In genomic region chr5:160442824-160443431, GRCh38 we compare ENCODE assay signal across 20 cellular contexts. TPM values are rescaled to one million over a fixed set of nuclear protein-coding genes. Genes with fewer than 3 reads are reported as not detected.
DNase-seq lines count a peak whose midpoint lies in the region; ATAC-seq, FAIRE-seq and TF ChIP-seq lines count a peak whose summit lies in the region.
"Had no signal": no experiment of that assay in that cellular context is flagged by ENCODE, and none has a peak within 500 bp of the region (broad histone marks: within the 10 kb centered on the region; RNA-seq: fewer than 3 reads in every experiment).

No MANE protein-coding gene starts in this region.

- peak; percentile 22 for ATAC-seq in GM18498 (IDR thresholded peaks at IDR 0.05; ENCODE audit: unreplicated experiment)
- peak; percentile 23 for ATAC-seq in HG02884 (IDR thresholded peaks at IDR 0.05; ENCODE audit: unreplicated experiment)
- no peak for ATAC-seq in heart right ventricle
- no peak for ATAC-seq in stimulated activated effector memory CD8-positive, alpha-beta T cell treated with anti-CD3 and anti-CD28 coated beads, Interleukin-12 subunit alpha, Interleukin-12 subunit beta, amount 100 ng/mL, for 72 hours
- ATAC-seq in GM21526 (IDR thresholded peaks at IDR 0.05; ENCODE audit: low FRiP score, unreplicated experiment), result no peak
- ATAC-seq: activated T-cell treated with anti-CD3 and anti-CD28 coated beads, Interleukin-2, amount 50 U/mL, for 72 hours; HepG2 had no signal

- H3K4me1 Mint-ChIP-seq in stimulated activated effector memory CD8-positive, alpha-beta T cell treated with anti-CD3 and anti-CD28 coated beads, Interleukin-12 subunit alpha, Interleukin-12 subunit beta, amount 100 ng/mL, for 72 hours, result peaks cover 37% of the 10 kb centered on the region

- H3K27ac Mint-ChIP-seq in stimulated activated effector memory CD8-positive, alpha-beta T cell treated with anti-CD3 and anti-CD28 coated beads, Interleukin-12 subunit alpha, Interleukin-12 subunit beta, amount 100 ng/mL, for 72 hours, result no peak overlapping the region
- H3K27ac Mint-ChIP-seq: activated T-cell treated with anti-CD3 and anti-CD28 coated beads, Interleukin-2, amount 50 U/mL, for 72 hours; B cell had no signal

- TF ChIP-seq POLR2A in tibial nerve (IDR thresholded peaks at IDR 0.05), result no peak

- H3K27me3 ChIP-seq in heart right ventricle, result no peaks in the 10 kb centered on the region
- H3K27me3 ChIP-seq in tibial nerve, result no peaks in the 10 kb centered on the region

- no peaks in the 10 kb centered on the region for H3K9me3 Mint-ChIP-seq in stimulated activated effector memory CD8-positive, alpha-beta T cell treated with anti-CD3 and anti-CD28 coated beads, Interleukin-12 subunit alpha, Interleukin-12 subunit beta, amount 100 ng/mL, for 72 hours
- H3K9me3 Mint-ChIP-seq: activated T-cell treated with anti-CD3 and anti-CD28 coated beads, Interleukin-2, amount 50 U/mL, for 72 hours; immature natural killer cell had no signal

- H3K4me1 ChIP-seq in heart right ventricle (peaks cover 0 to 26% (median 6%) of the 10 kb centered on the region in 9 donors), tibial nerve (peaks cover 0 to 31% (median 3%) of the 10 kb centered on the region in 4 donors)

- 73 to 82% methylated on average over 4 of the region's 4 CpGs for WGBS in heart right ventricle, 2 donors
- WGBS in tibial nerve, 2 donors, result 62 to 64% methylated on average over 4 of the region's 4 CpGs

- intact Hi-C loops in heart right ventricle (cut with DNase I), result loop anchor here in 1 of 10 donors (5.0 kb wide), 1 partner anchor 64 kb away; no protein-coding TSS in a partner anchor

- H3K36me3 ChIP-seq in heart right ventricle, result no peaks in the 10 kb centered on the region
- H3K36me3 ChIP-seq in tibial nerve, result no peaks in the 10 kb centered on the region

- H3K9me3 ChIP-seq in heart right ventricle, result no peaks in the 10 kb centered on the region
- H3K9me3 ChIP-seq in tibial nerve, result no peaks in the 10 kb centered on the region

- peaks cover 6% of the 10 kb centered on the region for H3K36me3 Mint-ChIP-seq in stimulated activated effector memory CD8-positive, alpha-beta T cell treated with anti-CD3 and anti-CD28 coated beads, Interleukin-12 subunit alpha, Interleukin-12 subunit beta, amount 100 ng/mL, for 72 hours
- H3K36me3 Mint-ChIP-seq: immature natural killer cell had no signal

- in situ Hi-C loops in astrocyte of the spinal cord (cut with HindIII; ENCODE audit: low sequenced_read_pairs), result no loop called here

- H3K27ac ChIP-seq in heart right ventricle, result no peak overlapping the region
- H3K27ac ChIP-seq in tibial nerve, result peak overlapping the region in 2 of 4 donors; percentile 52 to 65

- DNase-seq in GM19239 (ENCODE audit: insufficient read length, low spot score) (no peak), astrocyte of the spinal cord (ENCODE audit: low read depth, low spot score) (peak; percentile 22), heart right ventricle (no peak), tibial nerve (ENCODE audit: low spot score in 2 of 2) (no peak)
- DNase-seq in stimulated activated effector memory CD8-positive, alpha-beta T cell treated with anti-CD3 and anti-CD28 coated beads, Interleukin-12 subunit alpha, Interleukin-12 subunit beta, amount 100 ng/mL, for 72 hours (ENCODE audit: low spot score in 2 of 2), result no peak
- DNase-seq: activated CD4-positive, CD25-positive, alpha-beta regulatory T cell treated with anti-CD3 and anti-CD28 coated beads, Interleukin-2, amount 50 U/mL, for 72 hours; activated T-cell treated with anti-CD3 and anti-CD28 coated beads, Interleukin-2, amount 50 U/mL, for 72 hours; anterior cingulate cortex; DND-41; effector CD4-positive, alpha-beta T cell; immature natural killer cell; NCI-H1048; occipital lobe; SW 1271 had no signal

- TF ChIP-seq CTCF in astrocyte of the spinal cord (IDR thresholded peaks at IDR 0.05; ENCODE audit: low read depth, low read length) (no peak), heart right ventricle (IDR thresholded peaks at IDR 0.05) (no peak), tibial nerve (IDR thresholded peaks at IDR 0.05) (no peak)

- TF ChIP-seq EP300 in tibial nerve (IDR thresholded peaks at IDR 0.05), result no peak

- H3K4me3 ChIP-seq in astrocyte of the spinal cord (ENCODE audit: low read depth, low read length) (no peak overlapping the region), heart right ventricle (no peak overlapping the region), tibial nerve (no peak overlapping the region)
- H3K4me3 ChIP-seq: skin epidermis had no signal

- no peak overlapping the region for H3K4me3 Mint-ChIP-seq in stimulated activated effector memory CD8-positive, alpha-beta T cell treated with anti-CD3 and anti-CD28 coated beads, Interleukin-12 subunit alpha, Interleukin-12 subunit beta, amount 100 ng/mL, for 72 hours
- H3K4me3 Mint-ChIP-seq: activated T-cell treated with anti-CD3 and anti-CD28 coated beads, Interleukin-2, amount 50 U/mL, for 72 hours; B cell; immature natural killer cell had no signal

- FAIRE-seq in GM19239 (lab: Jason Lieb, UNC), result peak; percentile 96
- FAIRE-seq: HepG2 had no signal

RNA-seq across cellular contexts. Expression of gene PTTG1, which starts 21.3 kb away (rescaled TPM):
- total RNA-seq in heart right ventricle (10 to 100 TPM in 1 of 10 donors, 1 to 10 TPM in 4, under 1 TPM in 4, not detected in 1; 0.32 to 17.5 (median 1.4) TPM), tibial nerve (10 to 100 TPM in 1 of 4 donors, 1 to 10 TPM in 3; 3.7 to 11.1 (median 6.8) TPM)
- polyA plus RNA-seq in heart right ventricle, result 1 to 10 TPM; 2.6 to 8.7 TPM

RNA-seq across cellular contexts. Expression of gene SLU7, which starts 24.0 kb away (rescaled TPM):
- total RNA-seq in heart right ventricle (10 to 100 TPM; 32.7 to 62.4 (median 44.3) TPM), tibial nerve (10 to 100 TPM; 68.2 to 76.8 (median 71.1) TPM)
- 10 to 100 TPM; 19.2 to 38.4 TPM for polyA plus RNA-seq in heart right ventricle

RNA-seq across cellular contexts. Expression of gene FAM200C, which starts 43.1 kb away (rescaled TPM):
- total RNA-seq in heart right ventricle, result 1 to 10 TPM; 2.3 to 4.5 (median 3.6) TPM
- 1 to 10 TPM; 1.7 to 8.6 TPM for polyA plus RNA-seq in heart right ventricle
- total RNA-seq in tibial nerve, result 10 to 100 TPM in 1 of 4 donors, 1 to 10 TPM in 3; 5.7 to 12.5 (median 7.1) TPM

Comparison
In these comparisons a context has a peak if more than half of its experiments do, and no peak if none do; other contexts are left out.
1. ATAC-seq: peak in GM18498 (single experiment) and HG02884 (single experiment); none in heart right ventricle (0 of 8), stimulated activated effector memory CD8-positive, alpha-beta T cell treated with anti-CD3 and anti-CD28 coated beads, Interleukin-12 subunit alpha, Interleukin-12 subunit beta, amount 100 ng/mL, for 72 hours (single experiment) and GM21526 (single experiment).